ENCODE assay signal across 8 cellular contexts in the genomic region with DNA sequence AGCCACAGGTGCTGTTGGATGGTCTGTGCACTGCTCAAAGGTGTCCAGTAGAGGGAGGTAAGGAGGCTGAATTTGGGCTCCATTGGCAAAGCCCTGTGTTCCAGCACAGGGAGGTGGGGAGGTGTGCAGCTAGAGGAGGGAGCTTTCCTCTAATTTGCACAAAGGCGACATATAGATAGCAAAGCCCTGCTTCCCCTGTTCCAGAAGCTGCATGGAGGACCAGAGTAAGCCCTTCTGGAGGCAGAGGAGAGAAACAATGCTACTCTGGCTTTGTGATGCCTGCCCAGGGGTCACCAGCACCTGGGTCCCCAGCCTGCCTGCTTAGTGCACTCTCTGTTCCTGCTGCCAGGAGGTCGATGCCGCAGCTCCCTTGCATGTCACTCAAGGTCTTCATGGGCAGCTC. TPM values are rescaled to one million over a fixed set of nuclear protein-coding genes. Genes with fewer than 3 reads are reported as not detected.
DNase-seq lines count a peak whose midpoint lies in the region; ATAC-seq lines count a peak whose summit lies in the region.

No MANE protein-coding gene starts in this region.

- no peak overlapping the region for H3K27ac Mint-ChIP-seq in natural killer cell treated with Interleukin-12 subunit alpha and Interleukin-12 subunit beta and Interleukin-15 and Interleukin-18, amount 100 ng/mL, for 72 hours

- peaks cover 33 to 35% of the 10 kb centered on the region in 2 donors for H3K27me3 Mint-ChIP-seq in natural killer cell treated with Interleukin-12 subunit alpha and Interleukin-12 subunit beta and Interleukin-15 and Interleukin-18, amount 100 ng/mL, for 72 hours

- ATAC-seq in GM19455 (IDR thresholded peaks at IDR 0.05; ENCODE audit: unreplicated experiment) (peak; percentile 80), HG03457 (IDR thresholded peaks at IDR 0.05; ENCODE audit: unreplicated experiment) (peak; percentile 57), HG03196 (IDR thresholded peaks at IDR 0.05; ENCODE audit: unreplicated experiment) (no peak)
- ATAC-seq in natural killer cell treated with Interleukin-12 subunit alpha and Interleukin-12 subunit beta and Interleukin-15 and Interleukin-18, amount 100 ng/mL, for 72 hours: peak; percentile 58 to 73

- no peaks in the 10 kb centered on the region for H3K27me3 ChIP-seq in SJCRH30

- peaks cover 6% of the 10 kb centered on the region; the same call in 1 of the 2 replicates for H3K4me1 ChIP-seq in SJCRH30

- H3K36me3 Mint-ChIP-seq in natural killer cell treated with Interleukin-12 subunit alpha and Interleukin-12 subunit beta and Interleukin-15 and Interleukin-18, amount 100 ng/mL, for 72 hours: no peaks in the 10 kb centered on the region

- H3K36me3 ChIP-seq in SJCRH30: no peaks in the 10 kb centered on the region

- H3K27ac ChIP-seq in SJCRH30: no peak overlapping the region

- DNase-seq in NOMO-1 (lab: John Stamatoyannopoulos, UW; ENCODE audit: unreplicated experiment in 2 of 2): peak; percentile 17 to 35
- no peak for DNase-seq in NOMO-1 treated with DMSO at 0.1 percent for 48 hours (lab: John Stamatoyannopoulos, UW; ENCODE audit: unreplicated experiment)
- peak; percentile 18 to 51 for DNase-seq in SJCRH30
- DNase-seq in ecto neural progenitor cell (ENCODE audit: low spot score): peak; percentile 57
- DNase-seq in natural killer cell treated with Interleukin-12 subunit alpha and Interleukin-12 subunit beta and Interleukin-15 and Interleukin-18, amount 100 ng/mL, for 72 hours (ENCODE audit: low spot score): peak; percentile 64

- no peak overlapping the region for H3K4me3 ChIP-seq in SJCRH30

- H3K9me3 Mint-ChIP-seq in natural killer cell treated with Interleukin-12 subunit alpha and Interleukin-12 subunit beta and Interleukin-15 and Interleukin-18, amount 100 ng/mL, for 72 hours: no peaks in the 10 kb centered on the region

- no peak overlapping the region for H3K4me3 Mint-ChIP-seq in natural killer cell treated with Interleukin-12 subunit alpha and Interleukin-12 subunit beta and Interleukin-15 and Interleukin-18, amount 100 ng/mL, for 72 hours

- H3K4me1 Mint-ChIP-seq in natural killer cell treated with Interleukin-12 subunit alpha and Interleukin-12 subunit beta and Interleukin-15 and Interleukin-18, amount 100 ng/mL, for 72 hours (ENCODE audit: low read depth in 2 of 2): peaks cover 15 to 31% of the 10 kb centered on the region in 2 donors

- H3K9me3 ChIP-seq in SJCRH30 (replicated peaks): no peaks in the 10 kb centered on the region

RNA-seq across cellular contexts. Expression of a gene that starts 3.4 kb away (rescaled TPM):
- not detected in 2 replicates for total RNA-seq in SJCRH30 (2014; rRNA removed; shearing (Covaris generic))
- total RNA-seq in natural killer cell treated with Interleukin-12 subunit alpha and Interleukin-12 subunit beta and Interleukin-15 and Interleukin-18, amount 100 ng/mL, for 72 hours: 1 to 10 TPM in 1 of 2 donors, under 1 TPM in 1; 0.14 to 1.8 TPM
